13 cellular contexts compared by ENCODE assay signal in genomic region chr11:72681226-72682153, GRCh38. TPM values are rescaled to one million over a fixed set of nuclear protein-coding genes. Genes with fewer than 3 reads are reported as not detected.
DNase-seq lines count a peak whose midpoint lies in the region; ATAC-seq and TF ChIP-seq lines count a peak whose summit lies in the region.
"Had no signal": no experiment of that assay in that cellular context is flagged by ENCODE, and none has a peak within 500 bp of the region (broad histone marks: within the 10 kb centered on the region; RNA-seq: fewer than 3 reads in every experiment).

No MANE protein-coding gene starts in this region.

- no peak overlapping the region for H3K27ac ChIP-seq in osteoblast (ENCODE audit: low read depth, low read length)
- H3K27ac ChIP-seq: sigmoid colon had no signal

- no peaks in the 10 kb centered on the region for H3K9me3 ChIP-seq in NT2/D1 (ENCODE audit: insufficient read depth, low read length)
- H3K9me3 ChIP-seq in osteoblast (ENCODE audit: low read depth, low read length): no peaks in the 10 kb centered on the region
- H3K9me3 ChIP-seq in T-helper 17 cell (ENCODE audit: control insufficient read depth, low read length, poor library complexity, severe bottlenecking): no peaks in the 10 kb centered on the region
- H3K9me3 ChIP-seq: sigmoid colon had no signal

- H3K4me3 ChIP-seq in NT2/D1 (ENCODE audit: insufficient read length, low read depth) (no peak overlapping the region), osteoblast (ENCODE audit: insufficient read depth, low read length) (no peak overlapping the region)
- H3K4me3 ChIP-seq: sigmoid colon had no signal

- peaks cover 34% of the 10 kb centered on the region for H4K20me1 ChIP-seq in osteoblast (ENCODE audit: insufficient read depth, low read length)

- peaks cover 18% of the 10 kb centered on the region for H3K27me3 Mint-ChIP-seq in T-helper 17 cell

- H3K9ac ChIP-seq in NT2/D1 (ENCODE audit: insufficient read length, low read depth): peak overlapping the region; percentile 32

- intact Hi-C loops in head of caudate nucleus (cut with DNase I): no loop called here

- TF ChIP-seq CTCF in osteoblast (IDR thresholded peaks at IDR 0.05; ENCODE audit: extremely low read depth, low read depth, low read length): no peak

- peaks cover 16% of the 10 kb centered on the region for H3K4me1 Mint-ChIP-seq in T-helper 17 cell

- H3K4me3 Mint-ChIP-seq in T-helper 17 cell: no peak overlapping the region
- H3K4me3 Mint-ChIP-seq: activated T-cell treated with anti-CD3 and anti-CD28 coated beads, Interleukin-2, amount 50 U/mL, for 4 hours; HFFc6; IgD-negative memory B cell had no signal

- no peak overlapping the region for H3K27ac Mint-ChIP-seq in T-helper 17 cell
- H3K27ac Mint-ChIP-seq: HFFc6 had no signal

- H3K36me3 ChIP-seq in NT2/D1 (ENCODE audit: insufficient read depth, insufficient read length, low read length) (peaks cover 20% of the 10 kb centered on the region), osteoblast (ENCODE audit: insufficient read depth, low read length) (peaks cover 7% of the 10 kb centered on the region)

- peak; percentile 29 for TF ChIP-seq POLR2A in GM18951 (IDR thresholded peaks at IDR 0.05; ENCODE audit: extremely low read depth, insufficient read depth, insufficient read length)

- H3K4me1 ChIP-seq in NT2/D1 (ENCODE audit: insufficient read depth, insufficient read length) (peaks cover 18% of the 10 kb centered on the region), osteoblast (ENCODE audit: insufficient read depth, low read length) (peaks cover 11% of the 10 kb centered on the region)

- no peak for DNase-seq in NT2/D1 (ENCODE audit: low read depth, low spot score)
- peak; percentile 50 to 92 (median 76) for DNase-seq in head of caudate nucleus
- DNase-seq in putamen (ENCODE audit: low spot score): peak; percentile 76
- DNase-seq in osteoblast (ENCODE audit: insufficient read length, low spot score, missing footprints): no peak
- no peak for DNase-seq in NCI-H774 (lab: John Stamatoyannopoulos, UW)
- no peak for DNase-seq in T-helper 17 cell
- DNase-seq: activated T-cell treated with anti-CD3 and anti-CD28 coated beads, Interleukin-2, amount 50 U/mL, for 4 hours; COR-L47; HFFc6; NCI-H1694 treated with DMSO at 0.1 percent for 48 hours; sigmoid colon had no signal

- H3K4me2 ChIP-seq in osteoblast (ENCODE audit: insufficient read depth, low read length): no peak overlapping the region

- H3K27me3 ChIP-seq in NT2/D1 (ENCODE audit: insufficient read depth, insufficient read length): peaks cover 18% of the 10 kb centered on the region
- H3K27me3 ChIP-seq in osteoblast (ENCODE audit: insufficient read depth, low read length): peaks cover 45% of the 10 kb centered on the region

- H3K36me3 Mint-ChIP-seq in T-helper 17 cell (ENCODE audit: low read depth): peaks cover 2% of the 10 kb centered on the region
- H3K36me3 Mint-ChIP-seq: IgD-negative memory B cell had no signal

- no peaks in the 10 kb centered on the region for H3K79me2 ChIP-seq in osteoblast (ENCODE audit: insufficient read depth, low read length)

- ATAC-seq in T-helper 17 cell: no peak
- ATAC-seq: activated T-cell treated with anti-CD3 and anti-CD28 coated beads, Interleukin-2, amount 50 U/mL, for 4 hours had no signal

- in situ Hi-C loops in GM18951 (cut with MboI; ENCODE audit: low sequenced_read_pairs, unreplicated experiment): no loop called here

- H2AFZ ChIP-seq in osteoblast (ENCODE audit: low read length): no peak overlapping the region

RNA-seq across cellular contexts. Expression of gene PDE2A, which starts 7.3 kb away (rescaled TPM):
- total RNA-seq in osteoblast (0.36 and 0.59 TPM in 2 replicates), T-helper 17 cell (1 to 10 TPM; 2.7 to 4.9 TPM)

Comparison
In these comparisons a context has a peak if more than half of its experiments do, and no peak if none do; other contexts are left out.
1. DNase-seq: peak in head of caudate nucleus (42 of 42) and putamen (single experiment); none in NT2/D1 (single experiment), osteoblast (single experiment), NCI-H774 (single experiment) and T-helper 17 cell (0 of 3).